13 cellular contexts compared by ENCODE assay signal in genomic region chr6:75334266-75335040, GRCh38. TPM values are rescaled to one million over a fixed set of nuclear protein-coding genes. Genes with fewer than 3 reads are reported as not detected.
DNase-seq lines count a peak whose midpoint lies in the region; ATAC-seq and TF ChIP-seq lines count a peak whose summit lies in the region.
"Had no signal": no experiment of that assay in that cellular context is flagged by ENCODE, and none has a peak within 500 bp of the region (broad histone marks: within the 10 kb centered on the region; RNA-seq: fewer than 3 reads in every experiment).

No MANE protein-coding gene starts in this region.

- no peak overlapping the region for H3K4me3 ChIP-seq in AG10803 (ENCODE audit: low read length)
- H3K4me3 ChIP-seq in fibroblast of lung (replicated peaks in 1 of 4; ENCODE audit: control extremely low read depth in 1 of 4, insufficient read depth in 1 of 4, low read depth in 3 of 4, low read length in 4 of 4): peak overlapping the region in 1 of 4 experiments; percentile 5

- peaks cover 41% of the 10 kb centered on the region for H3K4me1 Mint-ChIP-seq in mesothelial cell of epicardium
- H3K4me1 Mint-ChIP-seq: activated naive CD4-positive, alpha-beta T cell treated with anti-CD3 and anti-CD28 coated beads, Interleukin-2, amount 10 ng/mL, durations not matched to agents 7 days and 5 days had no signal

- ATAC-seq in HG03139 (IDR thresholded peaks at IDR 0.05; ENCODE audit: unreplicated experiment) (no peak), HG03025 (IDR thresholded peaks at IDR 0.05; ENCODE audit: low FRiP score, unreplicated experiment) (no peak), GM19328 (IDR thresholded peaks at IDR 0.05; ENCODE audit: unreplicated experiment) (no peak)

- TF ChIP-seq CTCF in AG10803 (conservative IDR thresholded peaks at IDR 0.05; ENCODE audit: low read length) (no peak), fibroblast of lung (conservative IDR thresholded peaks at IDR 0.05 in 1 of 2, IDR thresholded peaks at IDR 0.05 in 1 of 2; ENCODE audit: low read depth in 1 of 2, low read length in 2 of 2) (no peak), mesothelial cell of epicardium (IDR thresholded peaks at IDR 0.05; ENCODE audit: unreplicated experiment) (no peak)

- no peaks in the 10 kb centered on the region for H3K79me2 ChIP-seq in fibroblast of lung (ENCODE audit: control insufficient read depth, insufficient read depth, low read length)

- H3K27ac Mint-ChIP-seq in mesothelial cell of epicardium: peak overlapping the region; percentile 93
- H3K27ac Mint-ChIP-seq: activated naive CD4-positive, alpha-beta T cell treated with anti-CD3 and anti-CD28 coated beads, Interleukin-2, amount 10 ng/mL, durations not matched to agents 7 days and 5 days had no signal

- no peaks in the 10 kb centered on the region for H3K9me3 ChIP-seq in fibroblast of lung (ENCODE audit: control insufficient read depth, insufficient read depth, low read depth, low read length)
- H3K9me3 ChIP-seq: Caco-2 had no signal

- H3K36me3 Mint-ChIP-seq in mesothelial cell of epicardium: no peaks in the 10 kb centered on the region
- H3K36me3 Mint-ChIP-seq: activated naive CD4-positive, alpha-beta T cell treated with anti-CD3 and anti-CD28 coated beads, Interleukin-2, amount 10 ng/mL, durations not matched to agents 7 days and 5 days had no signal

- H3K4me3 Mint-ChIP-seq in mesothelial cell of epicardium: peak overlapping the region; percentile 44
- H3K4me3 Mint-ChIP-seq: activated naive CD4-positive, alpha-beta T cell treated with anti-CD3 and anti-CD28 coated beads, Interleukin-2, amount 10 ng/mL, durations not matched to agents 7 days and 5 days had no signal

- H4K20me1 ChIP-seq in fibroblast of lung (ENCODE audit: control insufficient read depth, extremely low read depth, insufficient read depth, low read length): no peaks in the 10 kb centered on the region

- H3K27me3 Mint-ChIP-seq in mesothelial cell of epicardium (ENCODE audit: low read depth): no peaks in the 10 kb centered on the region

- peak overlapping the region; percentile 75 for H3K4me2 ChIP-seq in fibroblast of lung (ENCODE audit: extremely low read depth, insufficient read depth, low read length)

- H3K9ac ChIP-seq in fibroblast of lung (ENCODE audit: insufficient read depth, low read length): no peak overlapping the region

- H3K4me1 ChIP-seq in fibroblast of lung (ENCODE audit: control insufficient read depth, extremely low read depth, insufficient read depth, low read length): peaks cover 2% of the 10 kb centered on the region
- H3K4me1 ChIP-seq: Caco-2 had no signal

- H3K27me3 ChIP-seq in fibroblast of lung (ENCODE audit: control insufficient read depth, insufficient read depth, low read length): no peaks in the 10 kb centered on the region

- DNase-seq in AG10803 (ENCODE audit: low read depth): peak; percentile 76
- peak; percentile 84 for DNase-seq in M059J (ENCODE audit: low read depth)
- DNase-seq in fibroblast of lung (ENCODE audit: low read depth in 2 of 2): peak; percentile 75 to 82
- no peak for DNase-seq in mesothelial cell of epicardium (ENCODE audit: low spot score in 2 of 2, unreplicated experiment in 2 of 2)
- DNase-seq in activated CD8-positive, alpha-beta memory T cell treated with anti-CD3 and anti-CD28 coated beads, Interleukin-2, amount 50 U/mL, for 48 hours: no peak
- DNase-seq: activated naive CD4-positive, alpha-beta T cell treated with anti-CD3 and anti-CD28 coated beads, Interleukin-2, amount 10 ng/mL, durations not matched to agents 7 days and 5 days; Kasumi-1; midbrain; SW 1271 had no signal

- H3K27ac ChIP-seq in fibroblast of lung (ENCODE audit: insufficient read depth, low read length): no peak overlapping the region

- H3K9me3 Mint-ChIP-seq in mesothelial cell of epicardium: no peaks in the 10 kb centered on the region
- H3K9me3 Mint-ChIP-seq: activated naive CD4-positive, alpha-beta T cell treated with anti-CD3 and anti-CD28 coated beads, Interleukin-2, amount 10 ng/mL, durations not matched to agents 7 days and 5 days had no signal

- peak overlapping the region; percentile 2 for H2AFZ ChIP-seq in fibroblast of lung (ENCODE audit: low read length)

- no peaks in the 10 kb centered on the region for H3K36me3 ChIP-seq in fibroblast of lung (ENCODE audit: control insufficient read depth, insufficient read depth, low read length)

RNA-seq across cellular contexts. Expression of gene TMEM30A, which starts 49.9 kb away (rescaled TPM):
- 159 and 198 TPM in 2 replicates for total RNA-seq in M059J (2014; rRNA removed; shearing (Covaris generic))
- 129 and 153 TPM in 2 replicates for total RNA-seq in fibroblast of lung
- polyA plus RNA-seq in fibroblast of lung: 70.9 and 111 TPM in 2 replicates
- 113 and 142 TPM in 2 replicates for polyA plus RNA-seq in fibroblast of lung (2012)
- polyA minus RNA-seq in fibroblast of lung (ENCODE audit: low replicate concordance): 8.8 and 13.3 TPM in 2 replicates
- total RNA-seq in mesothelial cell of epicardium: 87.6 to 95.3 TPM (median 90.1 TPM) in 3 replicates

Comparison
In these comparisons a context has a peak if more than half of its experiments do, and no peak if none do; other contexts are left out.
1. DNase-seq: peak in AG10803 (single experiment), M059J (single experiment) and fibroblast of lung (2 of 2); none in mesothelial cell of epicardium (0 of 2) and activated CD8-positive, alpha-beta memory T cell treated with anti-CD3 and anti-CD28 coated beads, Interleukin-2, amount 50 U/mL, for 48 hours (single experiment).